12 cellular contexts compared by ENCODE assay signal in the genomic region with DNA sequence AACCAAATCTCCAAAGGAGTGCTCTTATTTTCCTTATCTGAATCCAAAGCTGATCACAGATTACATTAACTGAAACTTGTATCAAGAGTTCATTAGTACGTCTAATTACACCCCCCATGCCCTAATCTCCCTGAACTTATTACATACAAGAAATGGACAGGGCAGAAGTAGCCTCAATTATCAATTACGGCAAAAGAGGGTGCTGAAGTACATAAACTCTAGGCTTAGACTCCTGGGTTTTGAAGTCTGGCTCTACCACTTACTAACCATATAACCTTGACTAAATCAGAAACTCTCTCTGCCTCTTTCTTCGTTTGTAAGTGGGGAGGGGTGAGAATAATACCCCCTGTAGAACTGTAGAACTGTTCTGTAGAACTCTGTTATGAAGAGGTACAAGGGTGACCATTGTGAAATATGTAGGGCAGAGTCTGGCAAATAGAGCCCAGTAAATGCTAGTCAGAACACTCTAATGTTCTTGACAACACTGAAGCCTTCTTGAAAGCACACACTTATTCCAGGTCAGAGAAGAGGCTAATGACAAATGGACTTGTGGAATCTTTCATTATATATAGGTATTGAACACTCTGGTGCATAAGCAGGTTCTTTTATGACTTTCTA. TPM values are rescaled to one million over a fixed set of nuclear protein-coding genes. Genes with fewer than 3 reads are reported as not detected.
DNase-seq lines count a peak whose midpoint lies in the region; ATAC-seq lines count a peak whose summit lies in the region.
"Had no signal": no experiment of that assay in that cellular context is flagged by ENCODE, and none has a peak within 500 bp of the region (broad histone marks: within the 10 kb centered on the region; RNA-seq: fewer than 3 reads in every experiment).

No MANE protein-coding gene starts in this region.

- no peak overlapping the region for H3K4me3 Mint-ChIP-seq in central memory CD8-positive, alpha-beta T cell
- H3K4me3 Mint-ChIP-seq: natural killer cell treated with Interleukin-12 subunit alpha and Interleukin-12 subunit beta and Interleukin-15 and Interleukin-18, amount 100 ng/mL, for 72 hours had no signal

- peaks cover 18% of the 10 kb centered on the region for H3K27me3 Mint-ChIP-seq in central memory CD8-positive, alpha-beta T cell

- no peaks in the 10 kb centered on the region for H3K36me3 Mint-ChIP-seq in central memory CD8-positive, alpha-beta T cell (ENCODE audit: insufficient read depth)
- H3K36me3 Mint-ChIP-seq: natural killer cell treated with Interleukin-12 subunit alpha and Interleukin-12 subunit beta and Interleukin-15 and Interleukin-18, amount 100 ng/mL, for 72 hours had no signal

- intact Hi-C loops in posterior cingulate gyrus (cut with DNase I), result no loop called here

- no peak for DNase-seq in central memory CD8-positive, alpha-beta T cell (ENCODE audit: low spot score in 2 of 2)
- DNase-seq in posterior cingulate gyrus (no peak), SK-N-DZ (ENCODE audit: low spot score) (no peak), NCI-H2081 treated with DMSO at 0.1 percent for 48 hours (lab: John Stamatoyannopoulos, UW) (no peak)
- DNase-seq in stimulated activated CD4-positive, alpha-beta T cell treated with anti-CD3 and anti-CD28 coated beads, Interleukin-12 subunit alpha, Interleukin-12 subunit beta, amount 100 ng/mL, for 4 hours, result no peak
- DNase-seq: GF-D8, NCI-H1105 treated with DMSO at 0.1 percent for 48 hours had no signal

- H3K27ac Mint-ChIP-seq in central memory CD8-positive, alpha-beta T cell (ENCODE audit: low read depth), result no peak overlapping the region
- H3K27ac Mint-ChIP-seq: natural killer cell treated with Interleukin-12 subunit alpha and Interleukin-12 subunit beta and Interleukin-15 and Interleukin-18, amount 100 ng/mL, for 72 hours had no signal

- H3K9me3 Mint-ChIP-seq in central memory CD8-positive, alpha-beta T cell, result no peaks in the 10 kb centered on the region
- H3K9me3 Mint-ChIP-seq: natural killer cell treated with Interleukin-12 subunit alpha and Interleukin-12 subunit beta and Interleukin-15 and Interleukin-18, amount 100 ng/mL, for 72 hours had no signal

- peak; percentile 41 for ATAC-seq in GM18508 (IDR thresholded peaks at IDR 0.05; ENCODE audit: insufficient read depth, unreplicated experiment)
- ATAC-seq in GM19455 (IDR thresholded peaks at IDR 0.05; ENCODE audit: unreplicated experiment), result peak; percentile 65
- ATAC-seq in HG03354 (IDR thresholded peaks at IDR 0.05; ENCODE audit: poor library complexity, severe bottlenecking, unreplicated experiment), result peak; percentile 64
- peak; percentile 65 for ATAC-seq in central memory CD8-positive, alpha-beta T cell (replicated peaks; ENCODE audit: extremely low read depth, poor library complexity, severe bottlenecking)

- H3K4me1 Mint-ChIP-seq in central memory CD8-positive, alpha-beta T cell, result peaks cover 7% of the 10 kb centered on the region

RNA-seq across cellular contexts. Expression of a gene that starts 19.6 kb away (rescaled TPM):
- polyA plus RNA-seq in SK-N-DZ (2014; cell fraction: cytosol; rRNA removed), result not detected in 2 replicates
- not detected in 2 replicates for polyA plus RNA-seq in SK-N-DZ (2014; cell fraction: nucleus; rRNA removed)
- polyA plus RNA-seq: thymus had no signal

RNA-seq across cellular contexts. Expression of a gene that starts 51.8 kb away (rescaled TPM):
- polyA plus RNA-seq in SK-N-DZ (2014; cell fraction: cytosol; rRNA removed), result not detected in 2 replicates
- polyA plus RNA-seq in SK-N-DZ (2014; cell fraction: nucleus; rRNA removed), result not detected in 2 replicates
- polyA plus RNA-seq: thymus had no signal

RNA-seq across cellular contexts. Expression of a gene that starts 56.4 kb away (rescaled TPM):
- polyA plus RNA-seq in SK-N-DZ (2014; cell fraction: cytosol; rRNA removed), result not detected in 2 replicates
- not detected in 2 replicates for polyA plus RNA-seq in SK-N-DZ (2014; cell fraction: nucleus; rRNA removed)
- polyA plus RNA-seq: thymus had no signal
